ENCODE assay signal across 14 cellular contexts in genomic region chr2:88561646-88562388, GRCh38.
DNase-seq lines count a peak whose midpoint lies in the region; ATAC-seq, FAIRE-seq and TF ChIP-seq lines count a peak whose summit lies in the region.
"Had no signal": no experiment of that assay in that cellular context is flagged by ENCODE, and none has a peak within 500 bp of the region (broad histone marks: within the 10 kb centered on the region; RNA-seq: fewer than 3 reads in every experiment).

No MANE protein-coding gene starts in this region.

- H3K36me3 Mint-ChIP-seq in T-helper 2 cell treated with Interferon-gamma antibody and Interleukin-4, amounts not matched to agents 5 μg/mL and 100 μg/mL, for 36 hours (ENCODE audit: low read depth), result peaks cover 45% of the 10 kb centered on the region

- peaks cover 14 to 60% of the 10 kb centered on the region in 2 experiments for H3K36me3 ChIP-seq in HepG2 (replicated peaks in 1 of 2; ENCODE audit: control insufficient read depth in 1 of 2, insufficient read depth in 2 of 2, low read length in 2 of 2)

- DNase-seq in T-helper 2 cell treated with Interferon-gamma antibody and Interleukin-4, amounts not matched to agents 5 μg/mL and 100 μg/mL, for 36 hours (ENCODE audit: low spot score), result no peak
- no peak for DNase-seq in cortex of kidney (lab: John Stamatoyannopoulos, UW)
- no peak for DNase-seq in NCI-H748 treated with DMSO at 0.1 percent for 48 hours (lab: John Stamatoyannopoulos, UW)
- DNase-seq in HepG2 (ENCODE audit: low spot score), result no peak
- DNase-seq in NCI-H1694 (lab: John Stamatoyannopoulos, UW), result no peak
- DNase-seq: colonic mucosa, foreskin keratinocyte, NCI-H2029 treated with DMSO at 0.1 percent for 48 hours had no signal

- intact Hi-C loops in HepG2 (cut with micrococcal nuclease; ENCODE audit: unreplicated experiment), result no loop called here

- no peaks in the 10 kb centered on the region for H3K27me3 Mint-ChIP-seq in T-helper 2 cell treated with Interferon-gamma antibody and Interleukin-4, amounts not matched to agents 5 μg/mL and 100 μg/mL, for 36 hours (ENCODE audit: low read depth)

- peak overlapping the region; percentile 79 for H3K27ac Mint-ChIP-seq in T-helper 2 cell treated with Interferon-gamma antibody and Interleukin-4, amounts not matched to agents 5 μg/mL and 100 μg/mL, for 36 hours

- no peaks in the 10 kb centered on the region for H4K20me1 ChIP-seq in HepG2 (ENCODE audit: insufficient read depth, low read length)

- no peaks in the 10 kb centered on the region for H3K27me3 ChIP-seq in HepG2 (ENCODE audit: control insufficient read depth in 1 of 2, insufficient read depth in 2 of 2, low read length in 2 of 2)
- H3K27me3 ChIP-seq: colonic mucosa, foreskin keratinocyte had no signal

- TF ChIP-seq CTCF in HepG2 (CRISPR knock-in tag; IDR thresholded peaks at IDR 0.05), result no peak

- no peaks in the 10 kb centered on the region for H3K79me2 ChIP-seq in HepG2 (ENCODE audit: insufficient read depth, low read length)

- H3K4me3 ChIP-seq in HepG2 (replicated peaks in 1 of 3; ENCODE audit: insufficient read depth in 1 of 3, low read depth in 2 of 3, low read length in 3 of 3), result no peak overlapping the region
- H3K4me3 ChIP-seq: colonic mucosa, thoracic aorta had no signal

- no peak for FAIRE-seq in HepG2 (lab: Jason Lieb, UNC)

- TF ChIP-seq EP300 in HepG2 (IDR thresholded peaks at IDR 0.05; ENCODE audit: low read depth in 2 of 2, low read length in 2 of 2) (no peak), HepG2 (CRISPR knock-in tag; IDR thresholded peaks at IDR 0.05; ENCODE audit: borderline replicate concordance) (no peak)

- no TSS peak for BruUV-seq in HepG2 (replicated peaks; lab: Mats Ljungman, UMichigan)

- H3K4me1 ChIP-seq in HepG2 (ENCODE audit: insufficient read depth, low read length), result no peaks in the 10 kb centered on the region
- H3K4me1 ChIP-seq: colonic mucosa, foreskin keratinocyte had no signal

- no peak overlapping the region for H3K4me2 ChIP-seq in HepG2 (ENCODE audit: low read depth, low read length)

- H3K9ac ChIP-seq in HepG2 (ENCODE audit: insufficient read depth, low read depth, low read length), result no peak overlapping the region

- TF ChIP-seq POLR2A in HepG2 (IDR thresholded peaks at IDR 0.05; ENCODE audit: insufficient read depth in 1 of 2, low read depth in 2 of 2, low read length in 2 of 2), result no peak

- H3K27ac ChIP-seq in HepG2 (ENCODE audit: extremely low read length, insufficient read depth, low read length), result no peak overlapping the region
- H3K27ac ChIP-seq: colonic mucosa, foreskin keratinocyte, thoracic aorta had no signal

- CTCF ChIA-PET in HepG2 (lab: Yijun Ruan, JAX; ENCODE audit: low intra/inter-chr PET ratio, low total read pairs), result no interaction called here

- in situ Hi-C loops in HepG2 (cut with HindIII; ENCODE audit: extremely low pct_ligation_motif_present, low pct_unique_long_range_greater_than_20kb), result no loop called here

- peaks cover 29% of the 10 kb centered on the region for H3K4me1 Mint-ChIP-seq in T-helper 2 cell treated with Interferon-gamma antibody and Interleukin-4, amounts not matched to agents 5 μg/mL and 100 μg/mL, for 36 hours (ENCODE audit: low read depth)

- POLR2A ChIA-PET in HepG2 (lab: Yijun Ruan, JAX), result no interaction called here

- H3K9me3 Mint-ChIP-seq in T-helper 2 cell treated with Interferon-gamma antibody and Interleukin-4, amounts not matched to agents 5 μg/mL and 100 μg/mL, for 36 hours, result no peaks in the 10 kb centered on the region
- H3K9me3 Mint-ChIP-seq: activated naive CD4-positive, alpha-beta T cell treated with anti-CD3 and anti-CD28 coated beads, Interleukin-2, amount 50 U/mL, for 72 hours had no signal

- H3K9me3 ChIP-seq in HepG2 (ENCODE audit: low read length), result no peaks in the 10 kb centered on the region
- H3K9me3 ChIP-seq: colonic mucosa, thoracic aorta had no signal

- H3K4me3 Mint-ChIP-seq in T-helper 2 cell treated with Interferon-gamma antibody and Interleukin-4, amounts not matched to agents 5 μg/mL and 100 μg/mL, for 36 hours, result peak overlapping the region; percentile 44

- H2AFZ ChIP-seq in HepG2 (ENCODE audit: low read length), result no peak overlapping the region

- 98% methylated on average over 3 of the region's 3 CpGs for WGBS in HepG2 (ENCODE audit: low lambda C conversion rate)

- ATAC-seq in GM18511 (IDR thresholded peaks at IDR 0.05; ENCODE audit: unreplicated experiment) (peak; percentile 79), GM21367 (IDR thresholded peaks at IDR 0.05; ENCODE audit: unreplicated experiment) (peak; percentile 80), HG03025 (IDR thresholded peaks at IDR 0.05; ENCODE audit: low FRiP score, unreplicated experiment) (peak; percentile 53), HepG2 (no peak)
- ATAC-seq: activated naive CD4-positive, alpha-beta T cell treated with anti-CD3 and anti-CD28 coated beads, Interleukin-2, amount 50 U/mL, for 72 hours; foreskin keratinocyte; left lobe of liver had no signal

- TF ChIP-seq RAD21 in HepG2 (CRISPR knock-in tag; IDR thresholded peaks at IDR 0.05), result no peak

TF ChIP-seq in HepG2, 621 proteins besides CTCF, POLR2A, EP300 and RAD21 (continues in another document):
- TF ChIP-seq KDM2A (CRISPR knock-in tag; IDR thresholded peaks at IDR 0.05; ENCODE audit: borderline replicate concordance, low read depth) (no peak), ATRX (CRISPR knock-in tag; IDR thresholded peaks at IDR 0.05; ENCODE audit: borderline replicate concordance) (no peak), ZNF484 (CRISPR knock-in tag; IDR thresholded peaks at IDR 0.05; ENCODE audit: borderline replicate concordance, low read depth) (no peak), CSRNP1 (CRISPR knock-in tag; IDR thresholded peaks at IDR 0.05) (no peak), FIP1L1 (IDR thresholded peaks at IDR 0.05; ENCODE audit: borderline replicate concordance, insufficient read depth, low read depth, low read length) (no peak), ZNF772 (CRISPR knock-in tag; IDR thresholded peaks at IDR 0.05) (no peak), GTF2F1 (IDR thresholded peaks at IDR 0.05; ENCODE audit: low read length) (no peak), FOXA3 (CRISPR knock-in tag; IDR thresholded peaks at IDR 0.05) (no peak), NR3C1 (CRISPR knock-in tag; IDR thresholded peaks at IDR 0.05) (no peak), ZNF331 (CRISPR knock-in tag; IDR thresholded peaks at IDR 0.05) (no peak), ZMYM2 (CRISPR knock-in tag; IDR thresholded peaks at IDR 0.05) (no peak), HIC2 (CRISPR knock-in tag; IDR thresholded peaks at IDR 0.05; ENCODE audit: low read depth) (no peak), PLSCR1 (CRISPR knock-in tag; IDR thresholded peaks at IDR 0.05; ENCODE audit: borderline replicate concordance) (no peak), MXD4 (CRISPR knock-in tag; IDR thresholded peaks at IDR 0.05) (no peak)
